ENCODE assay signal across 1 cellular context in the genomic region with DNA sequence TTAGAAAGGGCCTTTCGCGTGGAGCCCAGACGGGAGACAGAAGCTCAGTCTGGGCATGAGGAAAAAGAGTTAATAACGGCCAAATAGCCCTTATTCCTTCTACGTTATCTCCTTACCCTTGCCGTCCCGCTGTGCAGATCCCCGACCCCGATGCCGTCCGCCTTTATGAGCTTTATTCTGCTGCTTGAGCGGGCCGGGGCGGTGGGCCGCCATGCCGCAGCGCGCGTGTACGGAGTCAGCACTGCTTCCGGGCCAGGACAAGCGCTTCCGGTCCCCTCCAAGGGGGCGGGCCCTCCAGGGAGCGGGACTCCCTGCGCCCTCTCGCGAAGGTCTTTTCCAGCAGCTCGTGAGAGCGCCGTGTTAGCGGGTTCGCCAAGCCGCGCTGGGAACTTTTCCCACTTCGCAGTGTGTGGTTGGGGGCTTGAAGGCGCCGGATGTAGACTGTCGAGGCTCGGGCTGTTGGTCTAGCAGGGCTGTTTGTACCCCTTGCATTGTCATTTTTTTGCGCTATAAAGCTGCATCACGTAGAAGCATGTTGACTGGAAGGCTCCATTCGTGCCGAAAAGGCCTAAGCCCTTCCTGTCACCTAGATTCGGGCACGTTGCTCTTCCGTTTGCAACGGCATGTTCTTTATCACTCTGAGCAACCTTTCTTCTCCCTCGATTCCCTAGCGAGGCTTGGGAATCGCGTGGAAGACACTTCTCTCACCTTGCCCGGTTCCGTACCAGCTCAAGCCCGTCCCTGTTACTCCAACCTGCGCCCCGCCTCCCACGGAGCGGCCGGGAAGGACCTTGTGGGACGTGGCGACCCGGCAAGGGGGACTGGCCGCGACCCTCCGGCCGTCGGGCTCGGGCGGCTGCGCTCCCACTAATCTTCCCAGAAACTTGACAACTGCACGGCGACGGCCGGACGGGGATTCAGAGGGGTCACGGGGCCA.
TF ChIP-seq lines count a peak whose summit lies in the region.

Gene TSR1 (minus strand): TSS at position 243 of the 937 bp plus-strand sequence. CDS start 30 bp downstream, at position 213.

TF ChIP-seq in A549, 52 proteins besides CTCF, POLR2A, EP300 and RAD21 (continued from another document):
- TF ChIP-seq CHD2 (IDR thresholded peaks at IDR 0.05; ENCODE audit: low read length, partially characterized antibody), result peak; percentile 87
- TF ChIP-seq MAFK (IDR thresholded peaks at IDR 0.05; ENCODE audit: partially characterized antibody), result peak; percentile 70
- TF ChIP-seq HES2 (IDR thresholded peaks at IDR 0.05), result no peak
- 0 out of 2 replicates have a peak, but pooled peaks have one; percentile 44 for TF ChIP-seq HOXB5 (CRISPR knock-in tag; IDR thresholded peaks at IDR 0.05)
- peak; percentile 93; the same call in 1 of the 2 replicates for TF ChIP-seq PHF8 (IDR thresholded peaks at IDR 0.05; ENCODE audit: borderline replicate concordance, low read depth)
- no peak for TF ChIP-seq KDM1A (IDR thresholded peaks at IDR 0.05; ENCODE audit: low read depth)
- no peak; the same call in 1 of the 2 replicates for TF ChIP-seq RNF2 (IDR thresholded peaks at IDR 0.05; ENCODE audit: borderline replicate concordance, low read depth)
- TF ChIP-seq HDAC2 (IDR thresholded peaks at IDR 0.05), result peak; percentile 99
- no peak for TF ChIP-seq ZNF302 (CRISPR knock-in tag; IDR thresholded peaks at IDR 0.05)
- no peak for TF ChIP-seq NR3C1 (IDR thresholded peaks at IDR 0.05)
- no peak for TF ChIP-seq CBX8 (IDR thresholded peaks at IDR 0.05)
- TF ChIP-seq USF2 (IDR thresholded peaks at IDR 0.05), result 0 out of 2 replicates have a peak, but pooled peaks have one; percentile 5
- TF ChIP-seq, protein P1, sequence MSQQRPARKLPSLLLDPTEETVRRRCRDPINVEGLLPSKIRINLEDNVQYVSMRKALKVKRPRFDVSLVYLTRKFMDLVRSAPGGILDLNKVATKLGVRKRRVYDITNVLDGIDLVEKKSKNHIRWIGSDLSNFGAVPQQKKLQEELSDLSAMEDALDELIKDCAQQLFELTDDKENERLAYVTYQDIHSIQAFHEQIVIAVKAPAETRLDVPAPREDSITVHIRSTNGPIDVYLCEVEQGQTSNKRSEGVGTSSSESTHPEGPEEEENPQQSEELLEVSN (IDR thresholded peaks at IDR 0.05; ENCODE audit: borderline replicate concordance, low read depth), result peak; percentile 97
- TF ChIP-seq BHLHE40 (IDR thresholded peaks at IDR 0.05; ENCODE audit: low read depth, low read length), result 0 out of 2 replicates have a peak, but pooled peaks have one; percentile 5
- TF ChIP-seq RCOR1 (IDR thresholded peaks at IDR 0.05; ENCODE audit: low read depth, low read length), result no peak
- peak; percentile 93 for TF ChIP-seq BCL3 (IDR thresholded peaks at IDR 0.05)
- TF ChIP-seq, protein P2, sequence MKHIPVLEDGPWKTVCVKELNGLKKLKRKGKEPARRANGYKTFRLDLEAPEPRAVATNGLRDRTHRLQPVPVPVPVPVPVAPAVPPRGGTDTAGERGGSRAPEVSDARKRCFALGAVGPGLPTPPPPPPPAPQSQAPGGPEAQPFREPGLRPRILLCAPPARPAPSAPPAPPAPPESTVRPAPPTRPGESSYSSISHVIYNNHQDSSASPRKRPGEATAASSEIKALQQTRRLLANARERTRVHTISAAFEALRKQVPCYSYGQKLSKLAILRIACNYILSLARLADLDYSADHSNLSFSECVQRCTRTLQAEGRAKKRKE (CRISPR knock-in tag; IDR thresholded peaks at IDR 0.05; ENCODE audit: low read depth), result 0 out of 2 replicates have a peak, but pooled peaks have one; percentile 57
- TF ChIP-seq TFCP2L1 (CRISPR knock-in tag; IDR thresholded peaks at IDR 0.05), result peak; percentile 57; the same call in 1 of the 2 replicates
- TF ChIP-seq MYC (IDR thresholded peaks at IDR 0.05; ENCODE audit: borderline replicate concordance, low read length), result peak; percentile 95
- TF ChIP-seq EHF (CRISPR knock-in tag; IDR thresholded peaks at IDR 0.05), result no peak
- no peak; the same call in 1 of the 2 replicates for TF ChIP-seq MAZ (IDR thresholded peaks at IDR 0.05; ENCODE audit: borderline replicate concordance, low read depth, low read length)
- TF ChIP-seq SREBF2 (IDR thresholded peaks at IDR 0.05), result no peak
- peak; percentile 52; the same call in 2 of the 3 replicates for TF ChIP-seq SMC3 (IDR thresholded peaks at IDR 0.05)
- TF ChIP-seq ESRRA (IDR thresholded peaks at IDR 0.05; ENCODE audit: borderline replicate concordance, low read length), result no peak
- no peak for TF ChIP-seq FOSB (CRISPR knock-in tag; IDR thresholded peaks at IDR 0.05)
- TF ChIP-seq, protein P3, sequence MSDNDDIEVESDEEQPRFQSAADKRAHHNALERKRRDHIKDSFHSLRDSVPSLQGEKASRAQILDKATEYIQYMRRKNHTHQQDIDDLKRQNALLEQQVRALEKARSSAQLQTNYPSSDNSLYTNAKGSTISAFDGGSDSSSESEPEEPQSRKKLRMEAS (IDR thresholded peaks at IDR 0.05), result peak; percentile 99
- TF ChIP-seq ELK1 (IDR thresholded peaks at IDR 0.05; ENCODE audit: low read depth, low read length), result no peak
- TF ChIP-seq EHMT2 (IDR thresholded peaks at IDR 0.05; ENCODE audit: low read depth), result no peak
- TF ChIP-seq HOXB13 (CRISPR knock-in tag; IDR thresholded peaks at IDR 0.05; ENCODE audit: low read depth), result no peak; the same call in none of the 2 replicates
